ENCODE assay signal across 1 cellular context in genomic region chr14:93115920-93116675, GRCh38.
TF ChIP-seq lines count a peak whose summit lies in the region.

Gene ITPK1, minus strand, starts transcription at chr14:93115925. Its CDS starts 762 bp downstream, at chr14:93115163.

TF ChIP-seq in H1, 55 proteins besides CTCF, POLR2A, EP300 and RAD21 (continued from another document):
- TF ChIP-seq SIRT6 (IDR thresholded peaks at IDR 0.05; ENCODE audit: low read length): no peak
- TF ChIP-seq CEBPB (IDR thresholded peaks at IDR 0.05; ENCODE audit: low read depth, low read length): no peak
- no peak for TF ChIP-seq EZH2 (IDR thresholded peaks at IDR 0.05; ENCODE audit: low read depth, low read length, severe bottlenecking)
- TF ChIP-seq RFX5 (IDR thresholded peaks at IDR 0.05; ENCODE audit: borderline replicate concordance, low read depth, low read length): no peak
- TF ChIP-seq TCF12 (IDR thresholded peaks at IDR 0.05; ENCODE audit: low read depth, low read length): no peak
- no peak for TF ChIP-seq HDAC6 (IDR thresholded peaks at IDR 0.05; ENCODE audit: low read depth, low read length)
- TF ChIP-seq GTF2F1 (IDR thresholded peaks at IDR 0.05; ENCODE audit: borderline replicate concordance, low read depth, low read length): no peak
- no peak for TF ChIP-seq CBX5 (IDR thresholded peaks at IDR 0.05; ENCODE audit: low read depth, low read length)
- TF ChIP-seq TAF7 (optimal IDR thresholded peaks at IDR 0.05; ENCODE audit: borderline replicate concordance, low read depth, low read length): no peak
- no peak for TF ChIP-seq ZNF274 (IDR thresholded peaks at IDR 0.05; ENCODE audit: borderline replicate concordance, extremely low read depth, low read length)
- TF ChIP-seq RBBP5 (IDR thresholded peaks at IDR 0.05; ENCODE audit: borderline replicate concordance, low read depth, low read length): no peak
- TF ChIP-seq POLR2AphosphoS5 (IDR thresholded peaks at IDR 0.05; ENCODE audit: low read depth, low read length): no peak
- TF ChIP-seq KDM4A (IDR thresholded peaks at IDR 0.05; ENCODE audit: low read depth, low read length, severe bottlenecking): peak; percentile 69
- no peak for TF ChIP-seq TBP (IDR thresholded peaks at IDR 0.05; ENCODE audit: low read depth, low read length)
- no peak for TF ChIP-seq RNF2 (IDR thresholded peaks at IDR 0.05; ENCODE audit: borderline replicate concordance, low read depth, low read length, missing control alignments, poor library complexity, severe bottlenecking)
- no peak for TF ChIP-seq SP4 (IDR thresholded peaks at IDR 0.05; ENCODE audit: low read length)
